In the genomic region with DNA sequence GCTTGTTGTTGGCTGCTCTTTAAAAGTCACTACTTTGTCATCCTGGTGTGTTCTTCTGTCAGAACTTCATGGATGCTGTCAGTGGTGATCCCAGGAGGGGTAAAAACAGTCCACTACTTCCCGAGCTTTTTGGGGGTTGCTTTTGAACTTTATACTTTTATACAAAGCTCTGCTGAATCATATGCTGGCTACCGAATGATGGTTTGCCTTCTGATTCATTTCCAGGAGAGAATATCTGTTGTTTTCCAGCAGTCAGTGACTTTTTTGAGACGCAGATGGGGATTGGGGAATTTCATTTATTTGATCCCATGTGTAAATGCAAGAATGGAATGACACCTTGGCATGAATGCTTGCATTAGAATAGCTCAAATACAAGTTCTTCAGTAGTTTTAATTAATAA, we compare ENCODE assay signal across 24 cellular contexts. TPM values are rescaled to one million over a fixed set of nuclear protein-coding genes. Genes with fewer than 3 reads are reported as not detected.
A peak's percentile ranks its signal among the peaks of the same experiment; 100 is the strongest.
DNase-seq lines count a peak whose midpoint lies in the region; ATAC-seq and TF ChIP-seq lines count a peak whose summit lies in the region.
"Had no signal": no experiment of that assay in that cellular context is flagged by ENCODE, and none has a peak within 500 bp of the region (broad histone marks: within the 10 kb centered on the region; RNA-seq: fewer than 3 reads in every experiment).

No MANE protein-coding gene starts in this region.

- H3K4me1 ChIP-seq in BE2C, result no peaks in the 10 kb centered on the region; the same call in 1 of the 2 replicates

- intact Hi-C loops in activated B cell treated with CpG ODN at 0.5 μM for 24 hours (cut with micrococcal nuclease), result no loop called here
- intact Hi-C loops in CD4-positive, alpha-beta T cell (cut with DNase I, micrococcal nuclease), result no loop called here

- H3K9me3 ChIP-seq in CD4-positive, alpha-beta T cell (ENCODE audit: control insufficient read depth, low read length), result no peaks in the 10 kb centered on the region
- H3K9me3 ChIP-seq in BE2C, result no peaks in the 10 kb centered on the region

- peak overlapping the region; percentile 9 for H3K27ac Mint-ChIP-seq in activated B cell treated with CpG ODN at 0.5 μM for 24 hours
- H3K27ac Mint-ChIP-seq in CD4-positive, alpha-beta T cell, result no peak overlapping the region
- H3K27ac Mint-ChIP-seq: activated CD8-positive, alpha-beta T cell treated with anti-CD3 and anti-CD28 coated beads, Interleukin-2, amount 10 ng/mL, durations not matched to agents 7 days and 5 days; type B pancreatic cell had no signal

- H3K9me3 Mint-ChIP-seq in activated B cell treated with CpG ODN at 0.5 μM for 24 hours, result peaks cover 4% of the 10 kb centered on the region
- peaks cover 10% of the 10 kb centered on the region for H3K9me3 Mint-ChIP-seq in CD4-positive, alpha-beta T cell

- H3K27ac ChIP-seq in CD4-positive, alpha-beta T cell (ENCODE audit: low read depth, low read length), result no peak overlapping the region
- H3K27ac ChIP-seq: KMS-11 had no signal

- no peaks in the 10 kb centered on the region for H3K36me3 ChIP-seq in BE2C

- no peaks in the 10 kb centered on the region for H3K27me3 ChIP-seq in CD4-positive, alpha-beta T cell (ENCODE audit: control insufficient read depth, insufficient read depth, low read length)
- H3K27me3 ChIP-seq in BE2C, result no peaks in the 10 kb centered on the region

- H3K27me3 Mint-ChIP-seq in activated B cell treated with CpG ODN at 0.5 μM for 24 hours, result no peaks in the 10 kb centered on the region
- H3K27me3 Mint-ChIP-seq in CD4-positive, alpha-beta T cell, result no peaks in the 10 kb centered on the region
- H3K27me3 Mint-ChIP-seq: naive B cell, type B pancreatic cell had no signal

- TF ChIP-seq CTCF in activated B cell treated with CpG ODN at 0.5 μM for 24 hours (IDR thresholded peaks at IDR 0.05) (no peak), BE2C (IDR thresholded peaks at IDR 0.05; ENCODE audit: low read depth, low read length) (no peak)
- no peak for TF ChIP-seq CTCF in CD4-positive, alpha-beta T cell (IDR thresholded peaks at IDR 0.05)

- POLR2A ChIA-PET in activated B cell treated with CpG ODN at 0.5 μM for 24 hours (lab: Charles Lee), result no interaction called here
- POLR2A ChIA-PET in CD4-positive, alpha-beta T cell (lab: Charles Lee), result no interaction called here

- H3K4me1 Mint-ChIP-seq in activated B cell treated with CpG ODN at 0.5 μM for 24 hours, result peaks cover 27% of the 10 kb centered on the region
- H3K4me1 Mint-ChIP-seq in CD4-positive, alpha-beta T cell (ENCODE audit: low read depth), result peaks cover 5% of the 10 kb centered on the region

- H3K4me3 Mint-ChIP-seq in activated B cell treated with CpG ODN at 0.5 μM for 24 hours, result no peak overlapping the region
- no peak overlapping the region for H3K4me3 Mint-ChIP-seq in CD4-positive, alpha-beta T cell
- H3K4me3 Mint-ChIP-seq: activated CD8-positive, alpha-beta T cell treated with anti-CD3 and anti-CD28 coated beads, Interleukin-2, amount 10 ng/mL, durations not matched to agents 7 days and 5 days; naive B cell; type B pancreatic cell had no signal

- DNase-seq in HCEC 1CT (peak; percentile 49), activated B cell treated with CpG ODN at 0.5 μM for 24 hours (no peak), fibroblast of peridontal ligament (ENCODE audit: extremely low read depth) (peak; percentile 58), stromal cell of bone marrow (ENCODE audit: low read depth) (peak; percentile 25), SIG-M5 (lab: John Stamatoyannopoulos, UW) (no peak), BE2C (no peak), D341Med (ENCODE audit: low spot score) (no peak)
- no peak for DNase-seq in CD4-positive, alpha-beta T cell
- DNase-seq: activated CD4-positive, alpha-beta T cell treated with anti-CD3 and anti-CD28 coated beads for 1 hour; activated CD8-positive, alpha-beta T cell treated with anti-CD3 and anti-CD28 coated beads, Interleukin-2, amount 10 ng/mL, durations not matched to agents 7 days and 5 days; activated naive CD4-positive, alpha-beta T cell; amniotic stem cell; COR-L47; DND-41; naive B cell; NCI-H187 treated with DMSO at 0.1 percent for 48 hours; NCI-H526 treated with DMSO at 0.1 percent for 48 hours; right cardiac atrium; RPMI8226 had no signal

- no peak for ATAC-seq in activated B cell treated with CpG ODN at 0.5 μM for 24 hours (ENCODE audit: low read depth)
- no peak for ATAC-seq in CD4-positive, alpha-beta T cell (ENCODE audit: poor library complexity)
- ATAC-seq: activated CD8-positive, alpha-beta T cell treated with anti-CD3 and anti-CD28 coated beads, Interleukin-2, amount 10 ng/mL, durations not matched to agents 7 days and 5 days; HCT116; right cardiac atrium had no signal

- no peak overlapping the region for H3K4me3 ChIP-seq in BE2C (ENCODE audit: low read depth, low read length)

- CTCF ChIA-PET in activated B cell treated with CpG ODN at 0.5 μM for 24 hours (lab: Charles Lee), result no interaction called here
- CTCF ChIA-PET in CD4-positive, alpha-beta T cell (lab: Charles Lee), result no interaction called here

- H3K36me3 Mint-ChIP-seq in activated B cell treated with CpG ODN at 0.5 μM for 24 hours (ENCODE audit: low read depth), result peaks cover 30% of the 10 kb centered on the region
- H3K36me3 Mint-ChIP-seq in CD4-positive, alpha-beta T cell (ENCODE audit: low read depth), result peaks cover 70% of the 10 kb centered on the region

RNA-seq across cellular contexts. Expression of gene COL10A1, which starts 32.7 kb away (rescaled TPM):
- total RNA-seq in activated B cell treated with CpG ODN at 0.5 μM for 24 hours, result not detected in 2 replicates
- not detected for total RNA-seq in CD4-positive, alpha-beta T cell
- polyA plus RNA-seq in BE2C (2012; ENCODE audit: insufficient read depth, insufficient read length, low read depth), result not detected
- total RNA-seq: activated CD8-positive, alpha-beta T cell treated with anti-CD3 and anti-CD28 coated beads, Interleukin-2, amount 10 ng/mL, durations not matched to agents 7 days and 5 days; epithelial cell of proximal tubule; osteocyte; right cardiac atrium had no signal

RNA-seq across cellular contexts. Expression of gene NT5DC1, which starts 58.0 kb away (rescaled TPM):
- 59.9 and 61.6 TPM in 2 replicates for total RNA-seq in activated B cell treated with CpG ODN at 0.5 μM for 24 hours
- 10 to 100 TPM; 24.2 to 27.2 TPM for total RNA-seq in CD4-positive, alpha-beta T cell
- polyA plus RNA-seq in BE2C (2012; ENCODE audit: insufficient read depth, insufficient read length, low read depth), result 6.9 TPM

Comparison
In these comparisons a context has a peak if more than half of its experiments do, and no peak if none do; other contexts are left out.
1. DNase-seq: peak in HCEC 1CT (single experiment), fibroblast of peridontal ligament (single experiment) and stromal cell of bone marrow (single experiment); none in activated B cell treated with CpG ODN at 0.5 μM for 24 hours (single experiment), CD4-positive, alpha-beta T cell (0 of 10), SIG-M5 (single experiment), BE2C (single experiment) and D341Med (single experiment).